In genomic region chr17:59914274-59914854, GRCh38 we compare ENCODE assay signal across 8 cellular contexts. TPM values are rescaled to one million over a fixed set of nuclear protein-coding genes. Genes with fewer than 3 reads are reported as not detected.
DNase-seq lines count a peak whose midpoint lies in the region; ATAC-seq and TF ChIP-seq lines count a peak whose summit lies in the region.

No MANE protein-coding gene starts in this region.

- no peak for TF ChIP-seq POLR2A in gastrocnemius medialis (IDR thresholded peaks at IDR 0.05)

- no peak for ATAC-seq in gastrocnemius medialis
- no peak for ATAC-seq in GM19328 (IDR thresholded peaks at IDR 0.05; ENCODE audit: unreplicated experiment)

- no peaks in the 10 kb centered on the region for H3K9me3 ChIP-seq in gastrocnemius medialis

- peaks cover 2 to 69% of the 10 kb centered on the region in 2 donors for H3K36me3 ChIP-seq in gastrocnemius medialis

- TF ChIP-seq CTCF in foreskin fibroblast (IDR thresholded peaks at IDR 0.05; ENCODE audit: low read depth, low read length) (peak; percentile 52), gastrocnemius medialis (IDR thresholded peaks at IDR 0.05 in 4 of 5, conservative IDR thresholded peaks at IDR 0.05 in 1 of 5) (peak; percentile 37 to 70 (median 56))

- H3K27ac ChIP-seq in gastrocnemius medialis = no peak overlapping the region

- intact Hi-C loops in gastrocnemius medialis (cut with DNase I; ENCODE audit: low total_unique reads) = loop anchor here (10.0 kb wide), 1 partner anchor 120 kb away; no protein-coding TSS in a partner anchor

- in situ Hi-C loops in gastrocnemius medialis (cut with MboI; ENCODE audit: low sequenced_read_pairs in 4 of 4) = loop anchor here (10.0 to 25.0 kb wide), 4 partner anchors 120 to 198 kb away; no protein-coding TSS in a partner anchor

- DNase-seq in activated T-cell treated with anti-CD3 and anti-CD28 coated beads for 4 hours (peak; percentile 17), MV-4-11 (lab: John Stamatoyannopoulos, UW) (peak; percentile 10), SW480 (ENCODE audit: low spot score) (peak; percentile 51), foreskin fibroblast (peak in 1 of 2 donors; percentile 67), gastrocnemius medialis (no peak)
- DNase-seq in activated T-cell treated with anti-CD3 and anti-CD28 coated beads, Interleukin-2, amount 50 U/mL, for 48 hours = no peak
- no peak for DNase-seq in activated CD4-positive, CD25-positive, alpha-beta regulatory T cell treated with anti-CD3 and anti-CD28 coated beads, Interleukin-2, amount 50 U/mL, for 72 hours

- H3K27me3 ChIP-seq in gastrocnemius medialis = no peaks in the 10 kb centered on the region

- H3K4me3 ChIP-seq in foreskin fibroblast (ENCODE audit: low read depth in 1 of 2, low read length in 2 of 2) (no peak overlapping the region), gastrocnemius medialis (no peak overlapping the region)

- no peaks in the 10 kb centered on the region for H3K4me1 ChIP-seq in gastrocnemius medialis

RNA-seq across cellular contexts. Expression of gene RPS6KB1, which starts 21.4 kb away (rescaled TPM):
- total RNA-seq in gastrocnemius medialis = 10 to 100 TPM; 38.4 to 58.4 (median 41.6) TPM

RNA-seq across cellular contexts. Expression of gene TUBD1, which starts 21.6 kb away (rescaled TPM):
- 1 to 10 TPM; 5.4 to 9.2 (median 9.2) TPM for total RNA-seq in gastrocnemius medialis

RNA-seq across cellular contexts. Expression of gene RNFT1, which starts 50.2 kb away (rescaled TPM):
- total RNA-seq in gastrocnemius medialis = 10 to 100 TPM; 10.2 to 17.9 (median 13.8) TPM

Comparison
In these comparisons a context has a peak if more than half of its experiments do, and no peak if none do; other contexts are left out.
1. DNase-seq: peak in activated T-cell treated with anti-CD3 and anti-CD28 coated beads for 4 hours (single experiment), MV-4-11 (single experiment) and SW480 (single experiment); none in activated T-cell treated with anti-CD3 and anti-CD28 coated beads, Interleukin-2, amount 50 U/mL, for 48 hours (0 of 2), gastrocnemius medialis (0 of 2) and activated CD4-positive, CD25-positive, alpha-beta regulatory T cell treated with anti-CD3 and anti-CD28 coated beads, Interleukin-2, amount 50 U/mL, for 72 hours (single experiment).